Comparison of ENCODE assay signal across 9 cellular contexts in genomic region chr19:8209111-8209964, GRCh38. TPM values are rescaled to one million over a fixed set of nuclear protein-coding genes. Genes with fewer than 3 reads are reported as not detected.
A peak's percentile ranks its signal among the peaks of the same experiment; 100 is the strongest.
DNase-seq lines count a peak whose midpoint lies in the region; ATAC-seq, FAIRE-seq and TF ChIP-seq lines count a peak whose summit lies in the region.
"Had no signal": no experiment of that assay in that cellular context is flagged by ENCODE, and none has a peak within 500 bp of the region (broad histone marks: within the 10 kb centered on the region; RNA-seq: fewer than 3 reads in every experiment).

A gene with protein sequence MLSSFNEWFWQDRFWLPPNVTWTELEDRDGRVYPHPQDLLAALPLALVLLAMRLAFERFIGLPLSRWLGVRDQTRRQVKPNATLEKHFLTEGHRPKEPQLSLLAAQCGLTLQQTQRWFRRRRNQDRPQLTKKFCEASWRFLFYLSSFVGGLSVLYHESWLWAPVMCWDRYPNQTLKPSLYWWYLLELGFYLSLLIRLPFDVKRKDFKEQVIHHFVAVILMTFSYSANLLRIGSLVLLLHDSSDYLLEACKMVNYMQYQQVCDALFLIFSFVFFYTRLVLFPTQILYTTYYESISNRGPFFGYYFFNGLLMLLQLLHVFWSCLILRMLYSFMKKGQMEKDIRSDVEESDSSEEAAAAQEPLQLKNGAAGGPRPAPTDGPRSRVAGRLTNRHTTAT (plus strand): TSS chr19:8209370. CDS start chr19:8251077, 41,707 bp downstream.

- peak within 1 kb of the TSS; percentile 95 for H3K27ac ChIP-seq in GM12878 (ENCODE audit: control insufficient read depth, insufficient read depth)
- no peak within 1 kb of the TSS for H3K27ac ChIP-seq in iPS-18a (ENCODE audit: low read length)
- H3K27ac ChIP-seq: SJSA1 had no signal

- H3K9me3 Mint-ChIP-seq in Calu3 (ENCODE audit: low read depth, unreplicated experiment), result no peaks in the 10 kb centered on the region

- H3K36me3 Mint-ChIP-seq in Calu3 (ENCODE audit: insufficient read depth, unreplicated experiment), result peaks cover 20% of the 10 kb centered on the region

- H3K9ac ChIP-seq in GM12878 (ENCODE audit: control insufficient read depth, insufficient read depth, low read length) (peak within 1 kb of the TSS; percentile 88), iPS-18a (ENCODE audit: low read length) (peak within 1 kb of the TSS; percentile 56)

- RAD21 ChIA-PET in GM12878 (lab: Charles Lee; ENCODE audit: unreplicated experiment), result interaction anchor here (0.8 to 6.8 kb wide), 3 partner anchors 14 to 181 kb away, joined by 3 to 100 read pairs (median 4); partner anchors contain the start of gene RAB11B

- peak within 1 kb of the TSS; percentile 95 for H3K4me2 ChIP-seq in GM12878 (ENCODE audit: control insufficient read depth, insufficient read depth)

- TF ChIP-seq CTCF in Calu3 (IDR thresholded peaks at IDR 0.05; ENCODE audit: unreplicated experiment) (no peak), GM12878 (IDR thresholded peaks at IDR 0.05 in 2 of 3, conservative IDR thresholded peaks at IDR 0.05 in 1 of 3; ENCODE audit: control insufficient read depth in 2 of 3, extremely low read depth in 1 of 3, insufficient read depth in 1 of 3, low read depth in 3 of 3, low read length in 3 of 3) (no peak)

- no peaks in the 10 kb centered on the region for H4K20me1 ChIP-seq in GM12878 (ENCODE audit: control insufficient read depth, insufficient read depth)

- H3K4me1 Mint-ChIP-seq in Calu3 (ENCODE audit: low read depth, unreplicated experiment), result peaks cover 29% of the 10 kb centered on the region

- peak within 1 kb of the TSS; percentile 66 for H3K4me3 Mint-ChIP-seq in Calu3 (ENCODE audit: low read depth, unreplicated experiment)

- H3K9me3 ChIP-seq in GM12878 (replicated peaks; ENCODE audit: control insufficient read depth, insufficient read depth, low read length) (no peaks in the 10 kb centered on the region), iPS-18a (ENCODE audit: control insufficient read depth, low read depth, low read length) (no peaks in the 10 kb centered on the region)
- H3K9me3 ChIP-seq: SJSA1 had no signal

- no peak for FAIRE-seq in GM12878 (lab: Jason Lieb, UNC)

- no peak for TF ChIP-seq RAD21 in GM12878 (IDR thresholded peaks at IDR 0.05; ENCODE audit: insufficient read depth, low read depth, low read length)

- intact Hi-C loops in Calu3 (cut with micrococcal nuclease; ENCODE audit: unreplicated experiment) (no loop called here), GM12878 (cut with micrococcal nuclease; ENCODE audit: unreplicated experiment) (no loop called here)

- SMC1A ChIA-PET in GM12878 (lab: Charles Lee; ENCODE audit: uncharacterized antibody, unreplicated experiment), result interaction anchor here (1.0 to 4.8 kb wide), 5 partner anchors 14 to 51 kb away, joined by 3 to 83 read pairs (median 8); no protein-coding TSS in a partner anchor

- peak within 1 kb of the TSS; percentile 61 for H2AFZ ChIP-seq in GM12878 (ENCODE audit: control insufficient read depth, low read depth, low read length)

- peak; percentile 68 for DNase-seq in Calu3
- DNase-seq in Jurkat, Clone E6-1 (ENCODE audit: low read depth, low spot score), result peak; percentile 45
- DNase-seq in UCSD-AML1 (lab: John Stamatoyannopoulos, UW; ENCODE audit: unreplicated experiment), result peak; percentile 82
- no peak for DNase-seq in GM12878 (ENCODE audit: low read depth, low spot score)
- no peak for DNase-seq in skeletal muscle cell (ENCODE audit: low read depth)
- no peak for DNase-seq in NCI-H1048 (lab: John Stamatoyannopoulos, UW)

- peak; percentile 85 for TF ChIP-seq POLR2A in GM12878 (IDR thresholded peaks at IDR 0.05; ENCODE audit: low read depth, low read length)

- H3K27me3 ChIP-seq in GM12878 (replicated peaks in 1 of 2; ENCODE audit: control insufficient read depth in 2 of 2, insufficient read depth in 2 of 2, low read length in 1 of 2) (no peaks in the 10 kb centered on the region), iPS-18a (ENCODE audit: control insufficient read depth, insufficient read depth, low read length) (no peaks in the 10 kb centered on the region)

- ATAC-seq in GM21381 (IDR thresholded peaks at IDR 0.05; ENCODE audit: unreplicated experiment), result peak; percentile 73
- ATAC-seq in GM12878, result peak; percentile 82

- H3K27ac Mint-ChIP-seq in Calu3 (ENCODE audit: unreplicated experiment), result no peak within 1 kb of the TSS

- WGBS in GM12878 (ENCODE audit: insufficient coverage, insufficient replicate concordance, low lambda C conversion rate, missing lambda C conversion rate), result 1% methylated on average over 44 of the region's 98 CpGs

- CTCF ChIA-PET in Calu3 (lab: Charles Lee), result interaction anchor here (0.6 kb wide), 2 partner anchors 11 to 44 kb away, joined by 3 to 4 read pairs; no protein-coding TSS in a partner anchor
- CTCF ChIA-PET in GM12878 (lab: Yijun Ruan, JAX), result interaction anchor here (0.7 to 6.8 kb wide), 5 partner anchors 14 to 265 kb away, joined by 3 to 52 read pairs (median 4); no protein-coding TSS in a partner anchor

- H3K36me3 ChIP-seq in GM12878 (ENCODE audit: control insufficient read depth in 2 of 2, insufficient read depth in 2 of 2, low read length in 1 of 2) (no peaks in the 10 kb centered on the region; a peak in 1 of 4 replicates), iPS-18a (ENCODE audit: control insufficient read depth, low read depth, low read length) (peaks cover 3% of the 10 kb centered on the region)
- H3K36me3 ChIP-seq: SJSA1 had no signal

- H3K4me3 ChIP-seq in Jurkat, Clone E6-1 (ENCODE audit: low read length), result peak within 1 kb of the TSS; percentile 59
- H3K4me3 ChIP-seq in GM12878 (peak within 1 kb of the TSS; percentile 83), iPS-18a (ENCODE audit: low read length) (peak within 1 kb of the TSS; percentile 85), skeletal muscle cell (ENCODE audit: low read depth, low read length) (peak within 1 kb of the TSS; percentile 49)
- H3K4me3 ChIP-seq: SJSA1 had no signal

- no peaks in the 10 kb centered on the region for H3K27me3 Mint-ChIP-seq in Calu3 (ENCODE audit: unreplicated experiment)

- peak in 1 of 2 experiments; percentile 5; a peak in 1 of 4 replicates for TF ChIP-seq EP300 in GM12878 (IDR thresholded peaks at IDR 0.05; ENCODE audit: borderline replicate concordance in 1 of 2, control insufficient read depth in 1 of 2, low read depth in 2 of 2, low read length in 2 of 2)

- H3K79me2 ChIP-seq in GM12878 (ENCODE audit: control insufficient read depth, insufficient read depth, low read length), result peaks cover 38% of the 10 kb centered on the region

- in situ Hi-C loops in GM12878 (cut with MboI), result no loop called here

- BruUV-seq in Calu3 (replicated peaks; lab: Mats Ljungman, UMichigan) (no TSS peak), GM12878 (replicated peaks; lab: Mats Ljungman, UMichigan) (no TSS peak)

- H3K4me1 ChIP-seq in GM12878 (ENCODE audit: control insufficient read depth, insufficient read depth, low read length) (peaks cover 16% of the 10 kb centered on the region), iPS-18a (ENCODE audit: control insufficient read depth, low read depth, low read length) (peaks cover 11% of the 10 kb centered on the region)
- H3K4me1 ChIP-seq: SJSA1 had no signal

- POLR2A ChIA-PET in GM12878 (lab: Charles Lee), result interaction anchor here (6.7 kb wide), 1 partner anchor 13 kb away, joined by 111 read pairs; no protein-coding TSS in a partner anchor

TF ChIP-seq in GM12878, 131 proteins besides CTCF, POLR2A, EP300 and RAD21 (continues in another document):
- TF ChIP-seq ZNF207 (IDR thresholded peaks at IDR 0.05; ENCODE audit: borderline replicate concordance), result 0 out of 2 replicates have a peak, but pooled peaks have one; percentile 57
- peak; percentile 94 for TF ChIP-seq GATAD2B (conservative IDR thresholded peaks at IDR 0.05; ENCODE audit: low read depth)
- TF ChIP-seq MLLT1 (IDR thresholded peaks at IDR 0.05), result no peak
- peak; percentile 59; the same call in 1 of the 2 replicates for TF ChIP-seq MXI1 (IDR thresholded peaks at IDR 0.05; ENCODE audit: low read depth, low read length)
- TF ChIP-seq WRNIP1 (IDR thresholded peaks at IDR 0.05; ENCODE audit: borderline replicate concordance, low read depth, low read length), result no peak

RNA-seq across cellular contexts. Expression of the gene that starts here (rescaled TPM):
- total RNA-seq in Calu3 (2022) (10.1 and 13.4 TPM in 2 replicates), GM12878 (2014; rRNA removed) (46.3 and 46.8 TPM in 2 replicates), GM12878 (2014; rRNA removed; fragmentation: Illumina TruSeq; extraction: Trizol) (17.3 and 18.2 TPM in 2 replicates), GM12878 (2021) (41.7 and 43.1 TPM in 2 replicates)
- polyA plus RNA-seq in Jurkat, Clone E6-1 (2012; ENCODE audit: insufficient read depth, insufficient read length), result 16.3 TPM
- total RNA-seq in GM12878 (2013; cell fraction: nucleolus; rRNA removed), result 93.8 and 104 TPM in 2 replicates
- 7.7 TPM for polyA plus RNA-seq in GM12878 (2011; ENCODE audit: low read depth)
- polyA plus RNA-seq in GM12878 (2011; rRNA removed) (29.5 and 62.1 TPM in 2 replicates), GM12878 (2014; fragmentation: Illumina TruSeq; extraction: Trizol) (12.7 and 16.2 TPM in 2 replicates), GM12878 (2014; fragmentation: Nextera tagmentation; extraction: Ambion mirVana) (1 to 10 TPM in 1 of 2 experiments, under 1 TPM in 1; 0.34 to 1.9 TPM), GM12878 (2014; rRNA removed) (53.6 and 55.4 TPM in 2 replicates), GM12878 (2016; fragmentation: Nextera tagmentation; extraction: Ambion mirVana) (10 to 100 TPM; 19.9 to 21.6 TPM)
- 70.2 and 82.3 TPM in 2 replicates for polyA plus RNA-seq in GM12878 (2011; cell fraction: cytosol; rRNA removed)
- 88.0 and 94.5 TPM in 2 replicates for polyA plus RNA-seq in GM12878 (2011; cell fraction: nucleus; rRNA removed)
- 23.1 and 31.6 TPM in 2 replicates for polyA plus RNA-seq in GM12878 (2012)
- polyA minus RNA-seq in GM12878 (2011; rRNA and poly(A)+ RNA removed), result 68.0 and 73.3 TPM in 2 replicates
- 18.3 and 19.1 TPM in 2 replicates for polyA minus RNA-seq in GM12878 (2011; cell fraction: cytosol; rRNA and poly(A)+ RNA removed)
- 24.3 and 31.7 TPM in 2 replicates for polyA minus RNA-seq in GM12878 (2011; cell fraction: nucleus; rRNA and poly(A)+ RNA removed)
- total RNA-seq: SJSA1 had no signal

Comparison
In these comparisons a context has a peak if more than half of its experiments do, and no peak if none do; other contexts are left out.
1. DNase-seq: peak in Calu3 (single experiment), Jurkat, Clone E6-1 (single experiment) and UCSD-AML1 (single experiment); none in GM12878 (single experiment), skeletal muscle cell (single experiment) and NCI-H1048 (single experiment).
2. Peak in every context shown above with its lines, with median percentiles within 50 percentile points of each other: H3K4me3 ChIP-seq.